Comparison of ENCODE assay signal across 24 cellular contexts in genomic region chr10:110612629-110613028, GRCh38. TPM values are rescaled to one million over a fixed set of nuclear protein-coding genes. Genes with fewer than 3 reads are reported as not detected.
"Had no signal": no experiment of that assay in that cellular context is flagged by ENCODE, and none has a peak within 500 bp of the region (broad histone marks: within the 10 kb centered on the region; RNA-seq: fewer than 3 reads in every experiment).

No MANE protein-coding gene starts in this region.

- H3K27ac ChIP-seq: heart left ventricle, ovary, skin epidermis, testis, upper lobe of left lung, vagina had no signal

- H3K9me3 Mint-ChIP-seq: activated T-cell treated with anti-CD3 and anti-CD28 coated beads, Interleukin-2, amount 50 U/mL, for 72 hours; immature natural killer cell; mesothelial cell of epicardium; naive B cell; nephron progenitor cell had no signal

- H3K4me1 ChIP-seq: testis, vagina had no signal

- DNase-seq: activated CD4-positive, CD25-positive, alpha-beta regulatory T cell; activated effector memory CD4-positive, alpha-beta T cell treated with Interleukin-2 at 50 U/mL for 16 hours; amygdala; caudate nucleus; cortex of kidney; heart left ventricle; hypothalamus; immature natural killer cell; kidney; left colon; naive B cell; nephron progenitor cell; ovary; retina; testis; upper lobe of left lung had no signal

- H3K36me3 Mint-ChIP-seq: immature natural killer cell, mesothelial cell of epicardium, naive B cell had no signal

- H3K4me3 ChIP-seq: heart left ventricle, ovary, skin epidermis, testis, upper lobe of left lung, vagina had no signal

- H3K27ac Mint-ChIP-seq: activated T-cell treated with anti-CD3 and anti-CD28 coated beads, Interleukin-2, amount 50 U/mL, for 72 hours; immature natural killer cell; mesothelial cell of epicardium; nephron progenitor cell; progenitor cell of endocrine pancreas had no signal

- H3K27me3 ChIP-seq: heart left ventricle, ovary, testis, upper lobe of left lung, vagina had no signal

- H3K36me3 ChIP-seq: ovary, upper lobe of left lung, vagina had no signal

- ATAC-seq: heart left ventricle, left colon, sciatic nerve had no signal

- H3K27me3 Mint-ChIP-seq: activated CD4-positive, alpha-beta T cell treated with anti-CD3 and anti-CD28 coated beads for 36 hours; naive B cell; progenitor cell of endocrine pancreas had no signal

- H3K9me3 ChIP-seq: heart left ventricle, ovary, testis, upper lobe of left lung, vagina had no signal

- H3K4me3 Mint-ChIP-seq: activated CD4-positive, alpha-beta T cell treated with anti-CD3 and anti-CD28 coated beads for 36 hours; immature natural killer cell; mesothelial cell of epicardium; naive B cell; nephron progenitor cell had no signal

RNA-seq across cellular contexts. Expression of gene RBM20, which starts 31.5 kb away (rescaled TPM):
- total RNA-seq: endothelial cell of umbilical vein had no signal
